Comparison of ENCODE assay signal across 1 cellular context in the genomic region with DNA sequence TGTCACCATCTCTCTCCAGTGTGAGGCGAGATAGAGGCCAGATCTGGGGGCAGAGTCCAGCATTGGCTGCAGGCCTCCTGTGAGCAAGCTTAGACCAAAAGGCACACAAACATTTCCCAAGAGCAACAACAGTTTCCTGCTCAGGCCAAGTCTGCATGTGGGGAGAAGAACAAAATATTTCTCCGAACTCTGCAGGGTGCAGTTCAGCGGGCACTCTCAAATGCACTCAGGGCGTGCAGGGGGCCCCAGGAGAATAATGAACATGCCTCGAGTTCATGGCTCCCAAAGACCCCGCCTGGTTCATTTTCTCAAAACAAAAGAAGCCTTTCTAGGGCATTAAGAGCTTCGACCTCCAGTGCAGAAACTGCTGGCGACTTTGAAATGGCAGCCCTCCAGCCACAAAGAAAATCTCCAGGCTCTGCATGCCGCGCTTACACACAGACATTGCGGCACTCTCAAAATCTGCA.
TF ChIP-seq lines count a peak whose summit lies in the region.

No MANE protein-coding gene starts in this region.

TF ChIP-seq in HepG2, 621 proteins besides CTCF, POLR2A, EP300 and RAD21 (continued from another document and continues in another):
- TF ChIP-seq, protein P1, sequence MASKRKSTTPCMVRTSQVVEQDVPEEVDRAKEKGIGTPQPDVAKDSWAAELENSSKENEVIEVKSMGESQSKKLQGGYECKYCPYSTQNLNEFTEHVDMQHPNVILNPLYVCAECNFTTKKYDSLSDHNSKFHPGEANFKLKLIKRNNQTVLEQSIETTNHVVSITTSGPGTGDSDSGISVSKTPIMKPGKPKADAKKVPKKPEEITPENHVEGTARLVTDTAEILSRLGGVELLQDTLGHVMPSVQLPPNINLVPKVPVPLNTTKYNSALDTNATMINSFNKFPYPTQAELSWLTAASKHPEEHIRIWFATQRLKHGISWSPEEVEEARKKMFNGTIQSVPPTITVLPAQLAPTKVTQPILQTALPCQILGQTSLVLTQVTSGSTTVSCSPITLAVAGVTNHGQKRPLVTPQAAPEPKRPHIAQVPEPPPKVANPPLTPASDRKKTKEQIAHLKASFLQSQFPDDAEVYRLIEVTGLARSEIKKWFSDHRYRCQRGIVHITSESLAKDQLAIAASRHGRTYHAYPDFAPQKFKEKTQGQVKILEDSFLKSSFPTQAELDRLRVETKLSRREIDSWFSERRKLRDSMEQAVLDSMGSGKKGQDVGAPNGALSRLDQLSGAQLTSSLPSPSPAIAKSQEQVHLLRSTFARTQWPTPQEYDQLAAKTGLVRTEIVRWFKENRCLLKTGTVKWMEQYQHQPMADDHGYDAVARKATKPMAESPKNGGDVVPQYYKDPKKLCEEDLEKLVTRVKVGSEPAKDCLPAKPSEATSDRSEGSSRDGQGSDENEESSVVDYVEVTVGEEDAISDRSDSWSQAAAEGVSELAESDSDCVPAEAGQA (IDR thresholded peaks at IDR 0.05; ENCODE audit: low read depth), result no peak
- TF ChIP-seq, protein P1 (CRISPR knock-in tag; IDR thresholded peaks at IDR 0.05; ENCODE audit: borderline replicate concordance), result no peak
- TF ChIP-seq ISX (CRISPR knock-in tag; conservative IDR thresholded peaks at IDR 0.05) (no peak), RELA (CRISPR knock-in tag; IDR thresholded peaks at IDR 0.05) (no peak), ZNF644 (CRISPR knock-in tag; IDR thresholded peaks at IDR 0.05; ENCODE audit: low read depth) (peak; percentile 89), MYPOP (CRISPR knock-in tag; IDR thresholded peaks at IDR 0.05) (0 out of 2 replicates have a peak, but pooled peaks have one; percentile 25), ZNF7 (CRISPR knock-in tag; IDR thresholded peaks at IDR 0.05) (peak; percentile 76; the same call in 1 of the 2 replicates), NFE2L2 (IDR thresholded peaks at IDR 0.05; ENCODE audit: low read length) (no peak), ONECUT2 (CRISPR knock-in tag; IDR thresholded peaks at IDR 0.05) (no peak), CENPT (CRISPR knock-in tag; IDR thresholded peaks at IDR 0.05; ENCODE audit: low read depth) (no peak), ZNF292 (CRISPR knock-in tag; IDR thresholded peaks at IDR 0.05; ENCODE audit: borderline replicate concordance, low read depth) (peak; percentile 86; the same call in 1 of the 2 replicates), MXD4 (CRISPR knock-in tag; IDR thresholded peaks at IDR 0.05) (no peak), CREB3 (CRISPR knock-in tag; IDR thresholded peaks at IDR 0.05) (no peak), ZNF30 (CRISPR knock-in tag; IDR thresholded peaks at IDR 0.05) (no peak), KMT2A (CRISPR knock-in tag; IDR thresholded peaks at IDR 0.05) (no peak), ZNF800 (CRISPR knock-in tag; IDR thresholded peaks at IDR 0.05) (no peak), ZNF441 (CRISPR knock-in tag; IDR thresholded peaks at IDR 0.05; ENCODE audit: borderline replicate concordance) (no peak), RFXAP (CRISPR knock-in tag; IDR thresholded peaks at IDR 0.05; ENCODE audit: borderline replicate concordance) (peak; percentile 53; the same call in 1 of the 2 replicates), SMAD3 (CRISPR knock-in tag; IDR thresholded peaks at IDR 0.05) (no peak), ARNT2 (CRISPR knock-in tag; IDR thresholded peaks at IDR 0.05; ENCODE audit: low read depth) (no peak), NFKBIZ (CRISPR knock-in tag; IDR thresholded peaks at IDR 0.05) (no peak), SATB2 (CRISPR knock-in tag; IDR thresholded peaks at IDR 0.05) (no peak), DRAP1 (CRISPR knock-in tag; IDR thresholded peaks at IDR 0.05) (no peak), SMAD9 (CRISPR knock-in tag; IDR thresholded peaks at IDR 0.05) (no peak), SIN3B (IDR thresholded peaks at IDR 0.05; ENCODE audit: low read length) (no peak), NR2F6 (IDR thresholded peaks at IDR 0.05) (no peak), NR2F6 (CRISPR knock-in tag; IDR thresholded peaks at IDR 0.05) (peak; percentile 34; the same call in 1 of the 2 replicates), CSRNP2 (CRISPR knock-in tag; conservative IDR thresholded peaks at IDR 0.05; ENCODE audit: low read depth) (no peak), WIZ (CRISPR knock-in tag; IDR thresholded peaks at IDR 0.05) (no peak), CREM (IDR thresholded peaks at IDR 0.05) (no peak), CREM (CRISPR knock-in tag; IDR thresholded peaks at IDR 0.05) (no peak), FOXP1 (IDR thresholded peaks at IDR 0.05) (no peak), FOXP1 (CRISPR knock-in tag; IDR thresholded peaks at IDR 0.05) (peak; percentile 52; the same call in 1 of the 2 replicates), ZFY (CRISPR knock-in tag; IDR thresholded peaks at IDR 0.05) (peak; percentile 52; the same call in 1 of the 2 replicates), SNAI1 (CRISPR knock-in tag; IDR thresholded peaks at IDR 0.05; ENCODE audit: borderline replicate concordance) (no peak), ZNF282 (IDR thresholded peaks at IDR 0.05; ENCODE audit: partially characterized antibody) (no peak), ZNF660 (CRISPR knock-in tag; IDR thresholded peaks at IDR 0.05; ENCODE audit: borderline replicate concordance, low read depth) (no peak), LCORL (IDR thresholded peaks at IDR 0.05) (no peak), LCORL (CRISPR knock-in tag; IDR thresholded peaks at IDR 0.05) (0 out of 2 replicates have a peak, but pooled peaks have one; percentile 38), PLRG1 (conservative IDR thresholded peaks at IDR 0.05) (no peak)
- TF ChIP-seq, protein P2, sequence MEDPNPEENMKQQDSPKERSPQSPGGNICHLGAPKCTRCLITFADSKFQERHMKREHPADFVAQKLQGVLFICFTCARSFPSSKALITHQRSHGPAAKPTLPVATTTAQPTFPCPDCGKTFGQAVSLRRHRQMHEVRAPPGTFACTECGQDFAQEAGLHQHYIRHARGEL (CRISPR knock-in tag; IDR thresholded peaks at IDR 0.05), result no peak
- TF ChIP-seq, protein P3, sequence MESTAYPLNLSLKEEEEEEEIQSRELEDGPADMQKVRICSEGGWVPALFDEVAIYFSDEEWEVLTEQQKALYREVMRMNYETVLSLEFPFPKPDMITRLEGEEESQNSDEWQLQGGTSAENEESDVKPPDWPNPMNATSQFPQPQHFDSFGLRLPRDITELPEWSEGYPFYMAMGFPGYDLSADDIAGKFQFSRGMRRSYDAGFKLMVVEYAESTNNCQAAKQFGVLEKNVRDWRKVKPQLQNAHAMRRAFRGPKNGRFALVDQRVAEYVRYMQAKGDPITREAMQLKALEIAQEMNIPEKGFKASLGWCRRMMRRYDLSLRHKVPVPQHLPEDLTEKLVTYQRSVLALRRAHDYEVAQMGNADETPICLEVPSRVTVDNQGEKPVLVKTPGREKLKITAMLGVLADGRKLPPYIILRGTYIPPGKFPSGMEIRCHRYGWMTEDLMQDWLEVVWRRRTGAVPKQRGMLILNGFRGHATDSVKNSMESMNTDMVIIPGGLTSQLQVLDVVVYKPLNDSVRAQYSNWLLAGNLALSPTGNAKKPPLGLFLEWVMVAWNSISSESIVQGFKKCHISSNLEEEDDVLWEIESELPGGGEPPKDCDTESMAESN (CRISPR knock-in tag; conservative IDR thresholded peaks at IDR 0.05), result peak; percentile 82
- TF ChIP-seq, protein P4, sequence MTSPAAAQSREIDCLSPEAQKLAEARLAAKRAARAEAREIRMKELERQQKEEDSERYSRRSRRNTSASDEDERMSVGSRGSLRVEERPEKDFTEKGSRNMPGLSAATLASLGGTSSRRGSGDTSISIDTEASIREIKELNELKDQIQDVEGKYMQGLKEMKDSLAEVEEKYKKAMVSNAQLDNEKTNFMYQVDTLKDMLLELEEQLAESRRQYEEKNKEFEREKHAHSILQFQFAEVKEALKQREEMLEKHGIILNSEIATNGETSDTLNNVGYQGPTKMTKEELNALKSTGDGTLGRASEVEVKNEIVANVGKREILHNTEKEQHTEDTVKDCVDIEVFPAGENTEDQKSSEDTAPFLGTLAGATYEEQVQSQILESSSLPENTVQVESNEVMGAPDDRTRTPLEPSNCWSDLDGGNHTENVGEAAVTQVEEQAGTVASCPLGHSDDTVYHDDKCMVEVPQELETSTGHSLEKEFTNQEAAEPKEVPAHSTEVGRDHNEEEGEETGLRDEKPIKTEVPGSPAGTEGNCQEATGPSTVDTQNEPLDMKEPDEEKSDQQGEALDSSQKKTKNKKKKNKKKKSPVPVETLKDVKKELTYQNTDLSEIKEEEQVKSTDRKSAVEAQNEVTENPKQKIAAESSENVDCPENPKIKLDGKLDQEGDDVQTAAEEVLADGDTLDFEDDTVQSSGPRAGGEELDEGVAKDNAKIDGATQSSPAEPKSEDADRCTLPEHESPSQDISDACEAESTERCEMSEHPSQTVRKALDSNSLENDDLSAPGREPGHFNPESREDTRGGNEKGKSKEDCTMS (CRISPR knock-in tag; conservative IDR thresholded peaks at IDR 0.05), result no peak
- TF ChIP-seq, protein P5, sequence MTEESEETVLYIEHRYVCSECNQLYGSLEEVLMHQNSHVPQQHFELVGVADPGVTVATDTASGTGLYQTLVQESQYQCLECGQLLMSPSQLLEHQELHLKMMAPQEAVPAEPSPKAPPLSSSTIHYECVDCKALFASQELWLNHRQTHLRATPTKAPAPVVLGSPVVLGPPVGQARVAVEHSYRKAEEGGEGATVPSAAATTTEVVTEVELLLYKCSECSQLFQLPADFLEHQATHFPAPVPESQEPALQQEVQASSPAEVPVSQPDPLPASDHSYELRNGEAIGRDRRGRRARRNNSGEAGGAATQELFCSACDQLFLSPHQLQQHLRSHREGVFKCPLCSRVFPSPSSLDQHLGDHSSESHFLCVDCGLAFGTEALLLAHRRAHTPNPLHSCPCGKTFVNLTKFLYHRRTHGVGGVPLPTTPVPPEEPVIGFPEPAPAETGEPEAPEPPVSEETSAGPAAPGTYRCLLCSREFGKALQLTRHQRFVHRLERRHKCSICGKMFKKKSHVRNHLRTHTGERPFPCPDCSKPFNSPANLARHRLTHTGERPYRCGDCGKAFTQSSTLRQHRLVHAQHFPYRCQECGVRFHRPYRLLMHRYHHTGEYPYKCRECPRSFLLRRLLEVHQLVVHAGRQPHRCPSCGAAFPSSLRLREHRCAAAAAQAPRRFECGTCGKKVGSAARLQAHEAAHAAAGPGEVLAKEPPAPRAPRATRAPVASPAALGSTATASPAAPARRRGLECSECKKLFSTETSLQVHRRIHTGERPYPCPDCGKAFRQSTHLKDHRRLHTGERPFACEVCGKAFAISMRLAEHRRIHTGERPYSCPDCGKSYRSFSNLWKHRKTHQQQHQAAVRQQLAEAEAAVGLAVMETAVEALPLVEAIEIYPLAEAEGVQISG (CRISPR knock-in tag; IDR thresholded peaks at IDR 0.05), result peak; percentile 39; the same call in 1 of the 2 replicates
